9 cellular contexts compared by ENCODE assay signal in the genomic region with DNA sequence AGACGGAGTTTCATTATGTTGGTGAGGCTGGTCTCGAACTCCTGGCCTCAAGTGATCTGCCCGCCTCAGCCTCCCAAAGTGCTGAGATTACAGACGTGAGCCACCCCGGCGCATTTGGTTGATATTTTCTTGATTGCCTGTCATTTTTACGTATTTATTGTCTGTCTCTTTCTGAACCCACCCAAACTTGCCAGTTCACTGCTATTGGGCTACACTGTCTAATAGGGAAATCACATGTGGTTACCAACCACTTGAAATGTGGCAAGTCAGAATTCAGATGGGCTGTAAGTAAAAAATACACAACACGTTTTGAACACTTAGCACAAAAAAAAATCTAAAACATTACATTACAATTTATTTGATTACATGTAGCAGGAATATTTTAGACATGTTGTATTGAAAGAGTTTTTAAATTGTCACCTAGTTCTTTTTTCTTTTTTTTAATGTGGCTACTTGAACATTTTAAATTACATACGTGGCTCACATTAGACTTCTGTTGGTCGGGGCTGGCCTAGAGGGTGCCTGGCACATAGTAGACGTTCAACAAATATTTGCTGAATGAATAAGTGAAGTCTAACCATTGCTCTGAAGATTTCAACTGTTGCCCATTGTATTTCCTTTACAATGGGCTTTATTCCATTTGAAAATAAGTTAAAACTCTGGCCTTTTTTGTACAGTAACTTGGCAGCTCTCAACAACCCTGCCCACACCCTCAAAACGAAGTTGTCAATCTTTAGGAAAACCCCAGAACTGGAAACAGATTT. TPM values are rescaled to one million over a fixed set of nuclear protein-coding genes. Genes with fewer than 3 reads are reported as not detected.
DNase-seq lines count a peak whose midpoint lies in the region; ATAC-seq, FAIRE-seq and TF ChIP-seq lines count a peak whose summit lies in the region.
"Had no signal": no experiment of that assay in that cellular context is flagged by ENCODE, and none has a peak within 500 bp of the region (broad histone marks: within the 10 kb centered on the region; RNA-seq: fewer than 3 reads in every experiment).

No MANE protein-coding gene starts in this region.

- H3K4me3 ChIP-seq in GM12878 (peak overlapping the region; percentile 90), right lobe of liver (peak overlapping the region in 1 of 3 donors; percentile 71), transverse colon (peak overlapping the region in 2 of 4 donors; percentile 74 to 78)

- ATAC-seq in GM12878 (no peak), right lobe of liver (peak in 1 of 4 donors; percentile 10), GM18909 (IDR thresholded peaks at IDR 0.05; ENCODE audit: poor library complexity, unreplicated experiment) (no peak), HG03139 (IDR thresholded peaks at IDR 0.05; ENCODE audit: unreplicated experiment) (no peak)

- H3K36me3 ChIP-seq in GM12878 (ENCODE audit: control insufficient read depth in 2 of 2, insufficient read depth in 2 of 2, low read length in 1 of 2) (no peaks in the 10 kb centered on the region), right lobe of liver (no peaks in the 10 kb centered on the region), transverse colon (no peaks in the 10 kb centered on the region)

- H3K9ac ChIP-seq in GM12878 (ENCODE audit: control insufficient read depth, insufficient read depth, low read length) = peak overlapping the region; percentile 79

- H4K20me1 ChIP-seq in GM12878 (ENCODE audit: control insufficient read depth, insufficient read depth) = no peaks in the 10 kb centered on the region

- H3K27me3 Mint-ChIP-seq in activated naive CD4-positive, alpha-beta T cell treated with anti-CD3 and anti-CD28 coated beads, Interleukin-2, amount 10 ng/mL, durations not matched to agents 7 days and 5 days = no peaks in the 10 kb centered on the region

- TF ChIP-seq POLR2A in GM12878 (IDR thresholded peaks at IDR 0.05; ENCODE audit: low read depth, low read length) (no peak), right lobe of liver (IDR thresholded peaks at IDR 0.05) (no peak), transverse colon (IDR thresholded peaks at IDR 0.05) (no peak)

- H3K9me3 Mint-ChIP-seq in activated naive CD4-positive, alpha-beta T cell treated with anti-CD3 and anti-CD28 coated beads, Interleukin-2, amount 10 ng/mL, durations not matched to agents 7 days and 5 days = no peaks in the 10 kb centered on the region

- peaks cover 42% of the 10 kb centered on the region for H3K4me1 Mint-ChIP-seq in activated naive CD4-positive, alpha-beta T cell treated with anti-CD3 and anti-CD28 coated beads, Interleukin-2, amount 10 ng/mL, durations not matched to agents 7 days and 5 days

- peaks cover 7% of the 10 kb centered on the region for H3K36me3 Mint-ChIP-seq in activated naive CD4-positive, alpha-beta T cell treated with anti-CD3 and anti-CD28 coated beads, Interleukin-2, amount 10 ng/mL, durations not matched to agents 7 days and 5 days

- peak overlapping the region; percentile 80 for H3K27ac Mint-ChIP-seq in activated naive CD4-positive, alpha-beta T cell treated with anti-CD3 and anti-CD28 coated beads, Interleukin-2, amount 10 ng/mL, durations not matched to agents 7 days and 5 days

- H3K27me3 ChIP-seq in GM12878 (replicated peaks in 1 of 2; ENCODE audit: control insufficient read depth in 2 of 2, insufficient read depth in 2 of 2, low read length in 1 of 2) (no peaks in the 10 kb centered on the region), right lobe of liver (no peaks in the 10 kb centered on the region), transverse colon (no peaks in the 10 kb centered on the region)

- H3K79me2 ChIP-seq in GM12878 (ENCODE audit: control insufficient read depth, insufficient read depth, low read length) = peaks cover 34% of the 10 kb centered on the region

- H3K4me1 ChIP-seq in GM12878 (ENCODE audit: control insufficient read depth, insufficient read depth, low read length) (peaks cover 4% of the 10 kb centered on the region; the same call in 1 of the 2 replicates), right lobe of liver (peaks cover 0 to 67% (median 31%) of the 10 kb centered on the region in 4 donors), transverse colon (peaks cover 4 to 61% (median 36%) of the 10 kb centered on the region in 4 donors)

- TF ChIP-seq CTCF in GM12878 (IDR thresholded peaks at IDR 0.05 in 2 of 3, conservative IDR thresholded peaks at IDR 0.05 in 1 of 3; ENCODE audit: control insufficient read depth in 2 of 3, extremely low read depth in 1 of 3, insufficient read depth in 1 of 3, low read depth in 3 of 3, low read length in 3 of 3) (no peak), right lobe of liver (IDR thresholded peaks at IDR 0.05) (no peak), transverse colon (IDR thresholded peaks at IDR 0.05) (no peak)

- POLR2A ChIA-PET in GM12878 (lab: Charles Lee) = interaction anchor here (0.6 to 1.1 kb wide), 2 partner anchors 77 to 1333 kb away, joined by 3 read pairs; partner anchors contain the start of gene PEBP1

- H3K4me3 Mint-ChIP-seq in activated naive CD4-positive, alpha-beta T cell treated with anti-CD3 and anti-CD28 coated beads, Interleukin-2, amount 10 ng/mL, durations not matched to agents 7 days and 5 days = peak overlapping the region; percentile 82

- H3K9me3 ChIP-seq in GM12878 (replicated peaks; ENCODE audit: control insufficient read depth, insufficient read depth, low read length) = no peaks in the 10 kb centered on the region
- no peaks in the 10 kb centered on the region for H3K9me3 ChIP-seq in right lobe of liver
- H3K9me3 ChIP-seq in transverse colon = no peaks in the 10 kb centered on the region

- DNase-seq in activated naive CD4-positive, alpha-beta T cell treated with anti-CD3 and anti-CD28 coated beads, Interleukin-2, amount 10 ng/mL, durations not matched to agents 7 days and 5 days = no peak
- DNase-seq in activated naive CD4-positive, alpha-beta T cell treated with Interleukin-2 at 50 U/mL for 16 hours = no peak
- DNase-seq in GM12878 (ENCODE audit: low read depth, low spot score) = no peak
- no peak for DNase-seq in right lobe of liver
- no peak for DNase-seq in transverse colon
- DNase-seq in stimulated activated CD4-positive, alpha-beta T cell treated with anti-CD3 and anti-CD28 coated beads, Interleukin-2, amount 100 ng/mL, for 48 hours = no peak
- DNase-seq: activated gamma-delta T cell had no signal

- in situ Hi-C loops in GM12878 (cut with MboI) = loop anchor here (5.0 kb wide), 1 partner anchor 182 kb away; no protein-coding TSS in a partner anchor
- in situ Hi-C loops in transverse colon (cut with MboI; ENCODE audit: low pct_ligation_motif_present in 1 of 4, low pct_unique_long_range_greater_than_20kb in 1 of 4, low sequenced_read_pairs in 3 of 4) = no loop called here

- TF ChIP-seq EP300 in GM12878 (IDR thresholded peaks at IDR 0.05; ENCODE audit: borderline replicate concordance in 1 of 2, control insufficient read depth in 1 of 2, low read depth in 2 of 2, low read length in 2 of 2) (no peak), transverse colon (IDR thresholded peaks at IDR 0.05; ENCODE audit: low read depth) (no peak)

- TF ChIP-seq RAD21 in GM12878 (IDR thresholded peaks at IDR 0.05; ENCODE audit: insufficient read depth, low read depth, low read length) = no peak

- RAD21 ChIA-PET in GM12878 (lab: Charles Lee; ENCODE audit: unreplicated experiment) = interaction anchor here (1.0 to 1.4 kb wide), 6 partner anchors 10 to 184 kb away, joined by 3 to 4 read pairs (median 4); no protein-coding TSS in a partner anchor

- CTCF ChIA-PET in activated naive CD4-positive, alpha-beta T cell treated with anti-CD3 and anti-CD28 coated beads, Interleukin-2, amount 10 ng/mL, durations not matched to agents 7 days and 5 days (lab: Charles Lee) = interaction anchor here (0.8 kb wide), 1 partner anchor 9 kb away, joined by 3 read pairs; no protein-coding TSS in a partner anchor
- CTCF ChIA-PET in GM12878 (lab: Yijun Ruan, JAX) = interaction anchor here (0.9 to 6.1 kb wide), 6 partner anchors 12 to 317 kb away, joined by 3 to 72 read pairs (median 4); partner anchors contain the start of gene SUDS3

- peak overlapping the region; percentile 36 for H3K4me2 ChIP-seq in GM12878 (ENCODE audit: control insufficient read depth, insufficient read depth)

- H3K27ac ChIP-seq in GM12878 (ENCODE audit: control insufficient read depth, insufficient read depth) (peak overlapping the region; percentile 52), right lobe of liver (peak overlapping the region; percentile 84 to 97 (median 96)), transverse colon (peak overlapping the region; percentile 97 to 99 (median 98))

- no peak overlapping the region; the same call in 1 of the 2 replicates for H2AFZ ChIP-seq in GM12878 (ENCODE audit: control insufficient read depth, low read depth, low read length)

- WGBS in GM12878 (ENCODE audit: insufficient coverage, insufficient replicate concordance, low lambda C conversion rate, missing lambda C conversion rate) = 81% methylated on average over 12 of the region's 12 CpGs
- 60% methylated on average over 12 of the region's 12 CpGs for WGBS in right lobe of liver (ENCODE audit: insufficient coverage, low coverage, low lambda C conversion rate, missing lambda C conversion rate)
- WGBS in transverse colon (ENCODE audit: low coverage in 1 of 2), 2 donors = 50 to 70% methylated on average over 3 to 12 of the region's 12 CpGs

- FAIRE-seq in GM12878 (lab: Jason Lieb, UNC) = no peak

- BruUV-seq in GM12878 (replicated peaks; lab: Mats Ljungman, UMichigan) = no TSS peak

- intact Hi-C loops in GM12878 (cut with micrococcal nuclease; ENCODE audit: unreplicated experiment) = no loop called here
- intact Hi-C loops in right lobe of liver (cut with DNase I) = no loop called here
- intact Hi-C loops in transverse colon (cut with DNase I; ENCODE audit: low total_unique reads) = no loop called here

- SMC1A ChIA-PET in GM12878 (lab: Charles Lee; ENCODE audit: uncharacterized antibody, unreplicated experiment) = interaction anchor here (0.6 to 4.6 kb wide), 6 partner anchors 11 to 316 kb away, joined by 3 to 28 read pairs (median 3); no protein-coding TSS in a partner anchor

RNA-seq across cellular contexts. Expression of gene WSB2, which starts 1.9 kb away (rescaled TPM):
- total RNA-seq in GM12878 (2013; cell fraction: nucleolus; rRNA removed) = 29.8 and 34.6 TPM in 2 replicates
- total RNA-seq in GM12878 (2014; rRNA removed) = 66.7 and 83.7 TPM in 2 replicates
- total RNA-seq in GM12878 (2014; rRNA removed; fragmentation: Illumina TruSeq; extraction: Trizol) = 40.4 and 41.5 TPM in 2 replicates
- 56.8 and 59.0 TPM in 2 replicates for total RNA-seq in GM12878 (2021)
- 27.2 TPM for polyA plus RNA-seq in GM12878 (2011; ENCODE audit: low read depth)
- polyA plus RNA-seq in GM12878 (2011; rRNA removed) = 71.0 and 82.6 TPM in 2 replicates
- polyA plus RNA-seq in GM12878 (2011; cell fraction: cytosol; rRNA removed) = 111 and 139 TPM in 2 replicates
- polyA plus RNA-seq in GM12878 (2011; cell fraction: nucleus; rRNA removed) = 40.2 and 48.5 TPM in 2 replicates
- 31.8 and 33.7 TPM in 2 replicates for polyA plus RNA-seq in GM12878 (2012)
- 44.1 and 59.0 TPM in 2 replicates for polyA plus RNA-seq in GM12878 (2014; fragmentation: Illumina TruSeq; extraction: Trizol)
- polyA plus RNA-seq in GM12878 (2014; fragmentation: Nextera tagmentation; extraction: Ambion mirVana) = 10 to 100 TPM; 30.0 to 33.6 TPM
- polyA plus RNA-seq in GM12878 (2014; rRNA removed) = 46.0 and 46.3 TPM in 2 replicates
- polyA plus RNA-seq in GM12878 (2016; fragmentation: Nextera tagmentation; extraction: Ambion mirVana) = 10 to 100 TPM; 18.3 to 19.4 TPM
- 222 and 231 TPM in 2 replicates for polyA minus RNA-seq in GM12878 (2011; rRNA and poly(A)+ RNA removed)
- polyA minus RNA-seq in GM12878 (2011; cell fraction: cytosol; rRNA and poly(A)+ RNA removed) = 60.9 and 67.1 TPM in 2 replicates
- polyA minus RNA-seq in GM12878 (2011; cell fraction: nucleus; rRNA and poly(A)+ RNA removed) = 26.7 and 39.5 TPM in 2 replicates
- 10 to 100 TPM; 27.5 to 73.9 (median 49.0) TPM for total RNA-seq in right lobe of liver
- total RNA-seq in transverse colon = 100 to 1,000 TPM; 110 to 193 (median 130) TPM

RNA-seq across cellular contexts. Expression of gene RFC5, which starts 42.6 kb away (rescaled TPM):
- 40.9 and 42.7 TPM in 2 replicates for total RNA-seq in GM12878 (2013; cell fraction: nucleolus; rRNA removed)
- total RNA-seq in GM12878 (2014; rRNA removed) (51.1 and 55.0 TPM in 2 replicates), GM12878 (2014; rRNA removed; fragmentation: Illumina TruSeq; extraction: Trizol) (49.8 and 53.0 TPM in 2 replicates), GM12878 (2021) (29.3 and 30.9 TPM in 2 replicates), right lobe of liver (1 to 10 TPM; 4.6 to 9.9 (median 8.5) TPM), transverse colon (1 to 10 TPM in 3 of 4 donors, not detected in 1; 4.9 to 8.7 (median 7.6) TPM)
- 20.2 TPM for polyA plus RNA-seq in GM12878 (2011; ENCODE audit: low read depth)
- polyA plus RNA-seq in GM12878 (2011; rRNA removed) (69.0 and 83.9 TPM in 2 replicates), GM12878 (2014; fragmentation: Illumina TruSeq; extraction: Trizol) (50.9 and 52.9 TPM in 2 replicates), GM12878 (2014; fragmentation: Nextera tagmentation; extraction: Ambion mirVana) (10 to 100 TPM; 47.3 to 73.3 TPM), GM12878 (2014; rRNA removed) (51.3 and 54.1 TPM in 2 replicates), GM12878 (2016; fragmentation: Nextera tagmentation; extraction: Ambion mirVana) (10 to 100 TPM; 66.3 to 70.0 TPM)
- polyA plus RNA-seq in GM12878 (2011; cell fraction: cytosol; rRNA removed) = 67.2 and 69.2 TPM in 2 replicates
- 99.3 and 113 TPM in 2 replicates for polyA plus RNA-seq in GM12878 (2011; cell fraction: nucleus; rRNA removed)
- polyA plus RNA-seq in GM12878 (2012) = 22.2 and 26.8 TPM in 2 replicates
- 66.0 and 71.2 TPM in 2 replicates for polyA minus RNA-seq in GM12878 (2011; rRNA and poly(A)+ RNA removed)
- polyA minus RNA-seq in GM12878 (2011; cell fraction: cytosol; rRNA and poly(A)+ RNA removed) = 22.3 and 32.1 TPM in 2 replicates
- 24.7 and 36.0 TPM in 2 replicates for polyA minus RNA-seq in GM12878 (2011; cell fraction: nucleus; rRNA and poly(A)+ RNA removed)

RNA-seq across cellular contexts. Expression of gene VSIG10, which starts 44.7 kb away (rescaled TPM):
- 5.7 and 11.5 TPM in 2 replicates for total RNA-seq in GM12878 (2013; cell fraction: nucleolus; rRNA removed)
- total RNA-seq in GM12878 (2014; rRNA removed) = 6.7 and 8.3 TPM in 2 replicates
- total RNA-seq in GM12878 (2014; rRNA removed; fragmentation: Illumina TruSeq; extraction: Trizol) = 4.5 and 5.3 TPM in 2 replicates
- total RNA-seq in GM12878 (2021) = 3.2 and 5.6 TPM in 2 replicates
- polyA plus RNA-seq in GM12878 (2011; ENCODE audit: low read depth) = 0.88 TPM
- 3.4 TPM in 2 replicates for polyA plus RNA-seq in GM12878 (2011; rRNA removed)
- polyA plus RNA-seq in GM12878 (2011; cell fraction: cytosol; rRNA removed) = 5.7 and 11.7 TPM in 2 replicates
- polyA plus RNA-seq in GM12878 (2011; cell fraction: nucleus; rRNA removed) = 3.0 and 5.6 TPM in 2 replicates
- 2.0 and 2.9 TPM in 2 replicates for polyA plus RNA-seq in GM12878 (2012)
- polyA plus RNA-seq in GM12878 (2014; fragmentation: Illumina TruSeq; extraction: Trizol) = 5.9 TPM in 1 of 2 replicates, not detected in the other
- polyA plus RNA-seq in GM12878 (2014; fragmentation: Nextera tagmentation; extraction: Ambion mirVana) = 1 to 10 TPM; 4.5 to 6.8 TPM
- polyA plus RNA-seq in GM12878 (2014; rRNA removed) = 5.3 and 7.2 TPM in 2 replicates
- 10 to 100 TPM in 1 of 2 experiments, 1 to 10 TPM in 1; 5.0 to 10.2 TPM for polyA plus RNA-seq in GM12878 (2016; fragmentation: Nextera tagmentation; extraction: Ambion mirVana)
- 3.6 and 5.4 TPM in 2 replicates for polyA minus RNA-seq in GM12878 (2011; rRNA and poly(A)+ RNA removed)
- polyA minus RNA-seq in GM12878 (2011; cell fraction: cytosol; rRNA and poly(A)+ RNA removed) = 0.31 and 2.4 TPM in 2 replicates
- polyA minus RNA-seq in GM12878 (2011; cell fraction: nucleus; rRNA and poly(A)+ RNA removed) = 2.5 TPM in 2 replicates
- total RNA-seq in right lobe of liver = 10 to 100 TPM; 13.1 to 31.3 (median 20.1) TPM
- 100 to 1,000 TPM; 122 to 207 (median 155) TPM for total RNA-seq in transverse colon
